1 cellular context compared by ENCODE assay signal in genomic region chr11:75323609-75324008, GRCh38.
TF ChIP-seq lines count a peak whose summit lies in the region.

No MANE protein-coding gene starts in this region.

TF ChIP-seq in HepG2, 621 proteins besides CTCF, POLR2A, EP300 and RAD21 (continued from another document and continues in another):
- TF ChIP-seq PRDM10 (CRISPR knock-in tag; IDR thresholded peaks at IDR 0.05; ENCODE audit: low read depth) (no peak), TFE3 (CRISPR knock-in tag; IDR thresholded peaks at IDR 0.05) (no peak), ZNF652 (CRISPR knock-in tag; IDR thresholded peaks at IDR 0.05; ENCODE audit: borderline replicate concordance, low read depth) (peak; percentile 59; the same call in 1 of the 2 replicates), ZNF709 (CRISPR knock-in tag; IDR thresholded peaks at IDR 0.05) (no peak), NFRKB (IDR thresholded peaks at IDR 0.05) (no peak), SP2 (CRISPR knock-in tag; IDR thresholded peaks at IDR 0.05) (no peak), ZNF589 (CRISPR knock-in tag; conservative IDR thresholded peaks at IDR 0.05) (no peak), ZFP36L1 (CRISPR knock-in tag; IDR thresholded peaks at IDR 0.05) (no peak), HOXA5 (CRISPR knock-in tag; IDR thresholded peaks at IDR 0.05) (no peak), MEIS2 (CRISPR knock-in tag; IDR thresholded peaks at IDR 0.05) (peak; percentile 26; the same call in 1 of the 2 replicates), RBM39 (IDR thresholded peaks at IDR 0.05; ENCODE audit: low read depth, low read length, poor library complexity, severe bottlenecking) (no peak), POGK (CRISPR knock-in tag; conservative IDR thresholded peaks at IDR 0.05) (no peak), EHMT2 (IDR thresholded peaks at IDR 0.05; ENCODE audit: borderline replicate concordance, low read depth, low read length) (no peak), KLF11 (CRISPR knock-in tag; IDR thresholded peaks at IDR 0.05) (no peak), ZSCAN12 (CRISPR knock-in tag; IDR thresholded peaks at IDR 0.05) (no peak), RARA (CRISPR knock-in tag; IDR thresholded peaks at IDR 0.05) (peak; percentile 24; the same call in 1 of the 2 replicates), KDM1A (CRISPR knock-in tag; IDR thresholded peaks at IDR 0.05) (no peak), STAG1 (CRISPR knock-in tag; IDR thresholded peaks at IDR 0.05) (no peak), JARID2 (CRISPR knock-in tag; IDR thresholded peaks at IDR 0.05; ENCODE audit: insufficient replicate concordance) (no peak), SALL1 (CRISPR knock-in tag; IDR thresholded peaks at IDR 0.05) (peak; percentile 49; the same call in 1 of the 2 replicates), MED8 (CRISPR knock-in tag; IDR thresholded peaks at IDR 0.05; ENCODE audit: insufficient replicate concordance) (no peak), ATAD3A (CRISPR knock-in tag; IDR thresholded peaks at IDR 0.05) (no peak), ZNF577 (CRISPR knock-in tag; IDR thresholded peaks at IDR 0.05; ENCODE audit: borderline replicate concordance, low read depth) (no peak), ZNF644 (CRISPR knock-in tag; IDR thresholded peaks at IDR 0.05; ENCODE audit: low read depth) (no peak), RFX1 (IDR thresholded peaks at IDR 0.05) (no peak), HIVEP1 (CRISPR knock-in tag; IDR thresholded peaks at IDR 0.05) (no peak), SUZ12 (IDR thresholded peaks at IDR 0.05; ENCODE audit: low read depth, low read length) (no peak), ZNF674 (CRISPR knock-in tag; IDR thresholded peaks at IDR 0.05; ENCODE audit: low read depth) (no peak)
- TF ChIP-seq, protein P1, sequence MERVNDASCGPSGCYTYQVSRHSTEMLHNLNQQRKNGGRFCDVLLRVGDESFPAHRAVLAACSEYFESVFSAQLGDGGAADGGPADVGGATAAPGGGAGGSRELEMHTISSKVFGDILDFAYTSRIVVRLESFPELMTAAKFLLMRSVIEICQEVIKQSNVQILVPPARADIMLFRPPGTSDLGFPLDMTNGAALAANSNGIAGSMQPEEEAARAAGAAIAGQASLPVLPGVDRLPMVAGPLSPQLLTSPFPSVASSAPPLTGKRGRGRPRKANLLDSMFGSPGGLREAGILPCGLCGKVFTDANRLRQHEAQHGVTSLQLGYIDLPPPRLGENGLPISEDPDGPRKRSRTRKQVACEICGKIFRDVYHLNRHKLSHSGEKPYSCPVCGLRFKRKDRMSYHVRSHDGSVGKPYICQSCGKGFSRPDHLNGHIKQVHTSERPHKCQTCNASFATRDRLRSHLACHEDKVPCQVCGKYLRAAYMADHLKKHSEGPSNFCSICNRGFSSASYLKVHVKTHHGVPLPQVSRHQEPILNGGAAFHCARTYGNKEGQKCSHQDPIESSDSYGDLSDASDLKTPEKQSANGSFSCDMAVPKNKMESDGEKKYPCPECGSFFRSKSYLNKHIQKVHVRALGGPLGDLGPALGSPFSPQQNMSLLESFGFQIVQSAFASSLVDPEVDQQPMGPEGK (CRISPR knock-in tag; IDR thresholded peaks at IDR 0.05), result peak; percentile 51; the same call in 1 of the 2 replicates
- TF ChIP-seq, protein P2, sequence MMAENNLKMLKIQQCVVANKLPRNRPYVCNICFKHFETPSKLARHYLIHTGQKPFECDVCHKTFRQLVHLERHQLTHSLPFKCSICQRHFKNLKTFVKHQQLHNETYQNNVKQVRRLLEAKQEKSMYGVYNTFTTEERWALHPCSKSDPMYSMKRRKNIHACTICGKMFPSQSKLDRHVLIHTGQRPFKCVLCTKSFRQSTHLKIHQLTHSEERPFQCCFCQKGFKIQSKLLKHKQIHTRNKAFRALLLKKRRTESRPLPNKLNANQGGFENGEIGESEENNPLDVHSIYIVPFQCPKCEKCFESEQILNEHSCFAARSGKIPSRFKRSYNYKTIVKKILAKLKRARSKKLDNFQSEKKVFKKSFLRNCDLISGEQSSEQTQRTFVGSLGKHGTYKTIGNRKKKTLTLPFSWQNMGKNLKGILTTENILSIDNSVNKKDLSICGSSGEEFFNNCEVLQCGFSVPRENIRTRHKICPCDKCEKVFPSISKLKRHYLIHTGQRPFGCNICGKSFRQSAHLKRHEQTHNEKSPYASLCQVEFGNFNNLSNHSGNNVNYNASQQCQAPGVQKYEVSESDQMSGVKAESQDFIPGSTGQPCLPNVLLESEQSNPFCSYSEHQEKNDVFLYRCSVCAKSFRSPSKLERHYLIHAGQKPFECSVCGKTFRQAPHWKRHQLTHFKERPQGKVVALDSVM (CRISPR knock-in tag; IDR thresholded peaks at IDR 0.05), result no peak
- TF ChIP-seq, protein P3, sequence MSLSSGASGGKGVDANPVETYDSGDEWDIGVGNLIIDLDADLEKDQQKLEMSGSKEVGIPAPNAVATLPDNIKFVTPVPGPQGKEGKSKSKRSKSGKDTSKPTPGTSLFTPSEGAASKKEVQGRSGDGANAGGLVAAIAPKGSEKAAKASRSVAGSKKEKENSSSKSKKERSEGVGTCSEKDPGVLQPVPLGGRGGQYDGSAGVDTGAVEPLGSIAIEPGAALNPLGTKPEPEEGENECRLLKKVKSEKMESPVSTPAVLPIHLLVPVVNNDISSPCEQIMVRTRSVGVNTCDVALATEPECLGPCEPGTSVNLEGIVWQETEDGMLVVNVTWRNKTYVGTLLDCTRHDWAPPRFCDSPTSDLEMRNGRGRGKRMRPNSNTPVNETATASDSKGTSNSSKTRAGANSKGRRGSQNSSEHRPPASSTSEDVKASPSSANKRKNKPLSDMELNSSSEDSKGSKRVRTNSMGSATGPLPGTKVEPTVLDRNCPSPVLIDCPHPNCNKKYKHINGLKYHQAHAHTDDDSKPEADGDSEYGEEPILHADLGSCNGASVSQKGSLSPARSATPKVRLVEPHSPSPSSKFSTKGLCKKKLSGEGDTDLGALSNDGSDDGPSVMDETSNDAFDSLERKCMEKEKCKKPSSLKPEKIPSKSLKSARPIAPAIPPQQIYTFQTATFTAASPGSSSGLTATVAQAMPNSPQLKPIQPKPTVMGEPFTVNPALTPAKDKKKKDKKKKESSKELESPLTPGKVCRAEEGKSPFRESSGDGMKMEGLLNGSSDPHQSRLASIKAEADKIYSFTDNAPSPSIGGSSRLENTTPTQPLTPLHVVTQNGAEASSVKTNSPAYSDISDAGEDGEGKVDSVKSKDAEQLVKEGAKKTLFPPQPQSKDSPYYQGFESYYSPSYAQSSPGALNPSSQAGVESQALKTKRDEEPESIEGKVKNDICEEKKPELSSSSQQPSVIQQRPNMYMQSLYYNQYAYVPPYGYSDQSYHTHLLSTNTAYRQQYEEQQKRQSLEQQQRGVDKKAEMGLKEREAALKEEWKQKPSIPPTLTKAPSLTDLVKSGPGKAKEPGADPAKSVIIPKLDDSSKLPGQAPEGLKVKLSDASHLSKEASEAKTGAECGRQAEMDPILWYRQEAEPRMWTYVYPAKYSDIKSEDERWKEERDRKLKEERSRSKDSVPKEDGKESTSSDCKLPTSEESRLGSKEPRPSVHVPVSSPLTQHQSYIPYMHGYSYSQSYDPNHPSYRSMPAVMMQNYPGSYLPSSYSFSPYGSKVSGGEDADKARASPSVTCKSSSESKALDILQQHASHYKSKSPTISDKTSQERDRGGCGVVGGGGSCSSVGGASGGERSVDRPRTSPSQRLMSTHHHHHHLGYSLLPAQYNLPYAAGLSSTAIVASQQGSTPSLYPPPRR (CRISPR knock-in tag; IDR thresholded peaks at IDR 0.05; ENCODE audit: borderline replicate concordance), result no peak; the same call in 1 of the 2 replicates
- TF ChIP-seq, protein P4, sequence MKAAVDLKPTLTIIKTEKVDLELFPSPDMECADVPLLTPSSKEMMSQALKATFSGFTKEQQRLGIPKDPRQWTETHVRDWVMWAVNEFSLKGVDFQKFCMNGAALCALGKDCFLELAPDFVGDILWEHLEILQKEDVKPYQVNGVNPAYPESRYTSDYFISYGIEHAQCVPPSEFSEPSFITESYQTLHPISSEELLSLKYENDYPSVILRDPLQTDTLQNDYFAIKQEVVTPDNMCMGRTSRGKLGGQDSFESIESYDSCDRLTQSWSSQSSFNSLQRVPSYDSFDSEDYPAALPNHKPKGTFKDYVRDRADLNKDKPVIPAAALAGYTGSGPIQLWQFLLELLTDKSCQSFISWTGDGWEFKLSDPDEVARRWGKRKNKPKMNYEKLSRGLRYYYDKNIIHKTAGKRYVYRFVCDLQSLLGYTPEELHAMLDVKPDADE (CRISPR knock-in tag; IDR thresholded peaks at IDR 0.05), result no peak
- TF ChIP-seq, protein P5, sequence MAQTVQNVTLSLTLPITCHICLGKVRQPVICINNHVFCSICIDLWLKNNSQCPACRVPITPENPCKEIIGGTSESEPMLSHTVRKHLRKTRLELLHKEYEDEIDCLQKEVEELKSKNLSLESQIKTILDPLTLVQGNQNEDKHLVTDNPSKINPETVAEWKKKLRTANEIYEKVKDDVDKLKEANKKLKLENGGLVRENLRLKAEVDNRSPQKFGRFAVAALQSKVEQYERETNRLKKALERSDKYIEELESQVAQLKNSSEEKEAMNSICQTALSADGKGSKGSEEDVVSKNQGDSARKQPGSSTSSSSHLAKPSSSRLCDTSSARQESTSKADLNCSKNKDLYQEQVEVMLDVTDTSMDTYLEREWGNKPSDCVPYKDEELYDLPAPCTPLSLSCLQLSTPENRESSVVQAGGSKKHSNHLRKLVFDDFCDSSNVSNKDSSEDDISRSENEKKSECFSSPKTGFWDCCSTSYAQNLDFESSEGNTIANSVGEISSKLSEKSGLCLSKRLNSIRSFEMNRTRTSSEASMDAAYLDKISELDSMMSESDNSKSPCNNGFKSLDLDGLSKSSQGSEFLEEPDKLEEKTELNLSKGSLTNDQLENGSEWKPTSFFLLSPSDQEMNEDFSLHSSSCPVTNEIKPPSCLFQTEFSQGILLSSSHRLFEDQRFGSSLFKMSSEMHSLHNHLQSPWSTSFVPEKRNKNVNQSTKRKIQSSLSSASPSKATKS (CRISPR knock-in tag; IDR thresholded peaks at IDR 0.05), result no peak
- TF ChIP-seq, protein P6, sequence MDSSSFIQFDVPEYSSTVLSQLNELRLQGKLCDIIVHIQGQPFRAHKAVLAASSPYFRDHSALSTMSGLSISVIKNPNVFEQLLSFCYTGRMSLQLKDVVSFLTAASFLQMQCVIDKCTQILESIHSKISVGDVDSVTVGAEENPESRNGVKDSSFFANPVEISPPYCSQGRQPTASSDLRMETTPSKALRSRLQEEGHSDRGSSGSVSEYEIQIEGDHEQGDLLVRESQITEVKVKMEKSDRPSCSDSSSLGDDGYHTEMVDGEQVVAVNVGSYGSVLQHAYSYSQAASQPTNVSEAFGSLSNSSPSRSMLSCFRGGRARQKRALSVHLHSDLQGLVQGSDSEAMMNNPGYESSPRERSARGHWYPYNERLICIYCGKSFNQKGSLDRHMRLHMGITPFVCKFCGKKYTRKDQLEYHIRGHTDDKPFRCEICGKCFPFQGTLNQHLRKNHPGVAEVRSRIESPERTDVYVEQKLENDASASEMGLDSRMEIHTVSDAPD (CRISPR knock-in tag; IDR thresholded peaks at IDR 0.05), result no peak
- TF ChIP-seq, protein P7, sequence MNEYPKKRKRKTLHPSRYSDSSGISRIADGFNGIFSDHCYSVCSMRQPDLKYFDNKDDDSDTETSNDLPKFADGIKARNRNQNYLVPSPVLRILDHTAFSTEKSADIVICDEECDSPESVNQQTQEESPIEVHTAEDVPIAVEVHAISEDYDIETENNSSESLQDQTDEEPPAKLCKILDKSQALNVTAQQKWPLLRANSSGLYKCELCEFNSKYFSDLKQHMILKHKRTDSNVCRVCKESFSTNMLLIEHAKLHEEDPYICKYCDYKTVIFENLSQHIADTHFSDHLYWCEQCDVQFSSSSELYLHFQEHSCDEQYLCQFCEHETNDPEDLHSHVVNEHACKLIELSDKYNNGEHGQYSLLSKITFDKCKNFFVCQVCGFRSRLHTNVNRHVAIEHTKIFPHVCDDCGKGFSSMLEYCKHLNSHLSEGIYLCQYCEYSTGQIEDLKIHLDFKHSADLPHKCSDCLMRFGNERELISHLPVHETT (CRISPR knock-in tag; conservative IDR thresholded peaks at IDR 0.05), result no peak
